19 cellular contexts compared by ENCODE assay signal in genomic region chr3:38549957-38550840, GRCh38. TPM values are rescaled to one million over a fixed set of nuclear protein-coding genes. Genes with fewer than 3 reads are reported as not detected.
DNase-seq lines count a peak whose midpoint lies in the region; ATAC-seq, FAIRE-seq and TF ChIP-seq lines count a peak whose summit lies in the region.
"Had no signal": no experiment of that assay in that cellular context is flagged by ENCODE, and none has a peak within 500 bp of the region (broad histone marks: within the 10 kb centered on the region; RNA-seq: fewer than 3 reads in every experiment).

No MANE protein-coding gene starts in this region.

- H3K23me2 ChIP-seq in H9 (ENCODE audit: insufficient read length, low read depth, low read length, poor library complexity, severe bottlenecking), result no peaks in the 10 kb centered on the region

- H3K23ac ChIP-seq in H9 (ENCODE audit: insufficient read length, low read depth, low read length), result no peak overlapping the region

- TF ChIP-seq CTCF in H9 (conservative IDR thresholded peaks at IDR 0.05) (no peak), endothelial cell of umbilical vein (IDR thresholded peaks at IDR 0.05; ENCODE audit: extremely low read depth in 1 of 2, insufficient read depth in 1 of 2, low read depth in 1 of 2, low read length in 2 of 2) (no peak), spleen (IDR thresholded peaks at IDR 0.05 in 8 of 11, conservative IDR thresholded peaks at IDR 0.05 in 3 of 11) (no peak)

- H2BK120ac ChIP-seq in H9 (ENCODE audit: low read depth, low read length, poor library complexity, severe bottlenecking), result no peak overlapping the region

- intact Hi-C loops in activated CD4-positive, alpha-beta T cell treated with anti-CD3 and anti-CD28 coated beads for 36 hours (cut with DNase I, micrococcal nuclease), result no loop called here
- intact Hi-C loops in endothelial cell of umbilical vein (cut with micrococcal nuclease), result no loop called here
- intact Hi-C loops in spleen (cut with DNase I; ENCODE audit: low total_unique reads), result no loop called here

- H4K91ac ChIP-seq in H9 (ENCODE audit: insufficient read length, low read depth, low read length), result no peak overlapping the region

- H3K27me3 Mint-ChIP-seq in activated CD4-positive, alpha-beta T cell treated with anti-CD3 and anti-CD28 coated beads, Interleukin-2, amount 10 ng/mL, durations not matched to agents 7 days and 5 days, result peaks cover 2% of the 10 kb centered on the region
- no peaks in the 10 kb centered on the region for H3K27me3 Mint-ChIP-seq in activated CD4-positive, alpha-beta T cell treated with anti-CD3 and anti-CD28 coated beads for 36 hours
- peaks cover 6% of the 10 kb centered on the region for H3K27me3 Mint-ChIP-seq in H9 (ENCODE audit: low read depth)

- no peak overlapping the region for H3T11ph ChIP-seq in H9 (ENCODE audit: low read length)

- H2AFZ ChIP-seq in H9 (ENCODE audit: low read length) (no peak overlapping the region), endothelial cell of umbilical vein (ENCODE audit: low read depth, low read length) (no peak overlapping the region)
- H2AFZ ChIP-seq: PC-9 had no signal

- no peak overlapping the region for H3K56ac ChIP-seq in H9 (ENCODE audit: insufficient read length, low read depth, low read length)

- no peak overlapping the region for H2BK5ac ChIP-seq in H9 (ENCODE audit: insufficient read length, low read length)

- no peak overlapping the region for H4K8ac ChIP-seq in H9 (replicated peaks; ENCODE audit: insufficient read length, low read depth, low read length)

- no peak for TF ChIP-seq POLR2A in endothelial cell of umbilical vein (IDR thresholded peaks at IDR 0.05; ENCODE audit: low read depth, low read length)
- TF ChIP-seq POLR2A in spleen (IDR thresholded peaks at IDR 0.05), result no peak

- no peaks in the 10 kb centered on the region for H3K9me3 ChIP-seq in H9 (ENCODE audit: control insufficient read depth, low read depth, low read length)
- no peaks in the 10 kb centered on the region for H3K9me3 ChIP-seq in endothelial cell of umbilical vein (replicated peaks; ENCODE audit: control insufficient read depth, insufficient read depth, low read length)
- H3K9me3 ChIP-seq in spleen, result peaks cover 0 to 14% (median 5%) of the 10 kb centered on the region in 8 donors
- H3K9me3 ChIP-seq: MG63 had no signal

- no peak for FAIRE-seq in endothelial cell of umbilical vein (lab: Jason Lieb, UNC)
- FAIRE-seq: GM18507 had no signal

- in situ Hi-C loops in ACHN (cut with HindIII; ENCODE audit: low pct_ligation_motif_present, low pct_unique_long_range_greater_than_20kb, low sequenced_read_pairs), result no loop called here

- no peak overlapping the region for H3K18ac ChIP-seq in H9 (ENCODE audit: insufficient read length, low read depth, low read length)

- H3K79me1 ChIP-seq in H9 (ENCODE audit: insufficient read depth, low read depth, low read length, poor library complexity, severe bottlenecking), result no peaks in the 10 kb centered on the region

- no peak overlapping the region for H3K4me3 Mint-ChIP-seq in activated CD4-positive, alpha-beta T cell treated with anti-CD3 and anti-CD28 coated beads, Interleukin-2, amount 10 ng/mL, durations not matched to agents 7 days and 5 days
- no peak overlapping the region for H3K4me3 Mint-ChIP-seq in activated CD4-positive, alpha-beta T cell treated with anti-CD3 and anti-CD28 coated beads for 36 hours
- no peak overlapping the region for H3K4me3 Mint-ChIP-seq in H9
- H3K4me3 Mint-ChIP-seq: CD8-positive, alpha-beta T cell had no signal

- no CpG with 5 or more reads among the region's 33 CpGs for WGBS in H9 (ENCODE audit: extremely low coverage, insufficient read length, low lambda C conversion rate)
- 92 to 97% (median 94%) methylated on average over 31 to 33 of the region's 33 CpGs for WGBS in spleen, 5 donors

- no peak overlapping the region for H2BK20ac ChIP-seq in H9 (ENCODE audit: low read depth, low read length, poor library complexity, severe bottlenecking)

- no peak overlapping the region for H3K27ac Mint-ChIP-seq in activated CD4-positive, alpha-beta T cell treated with anti-CD3 and anti-CD28 coated beads, Interleukin-2, amount 10 ng/mL, durations not matched to agents 7 days and 5 days
- no peak overlapping the region for H3K27ac Mint-ChIP-seq in activated CD4-positive, alpha-beta T cell treated with anti-CD3 and anti-CD28 coated beads for 36 hours
- no peak overlapping the region for H3K27ac Mint-ChIP-seq in H9
- H3K27ac Mint-ChIP-seq: CD8-positive, alpha-beta T cell had no signal

- H3K4ac ChIP-seq in H9 (ENCODE audit: low read depth, low read length), result no peak overlapping the region

- H3K4me3 ChIP-seq in endothelial cell of umbilical vein (replicated peaks in 1 of 3; ENCODE audit: insufficient read depth in 1 of 3, low read depth in 1 of 3, low read length in 3 of 3) (no peak overlapping the region), spleen (no peak overlapping the region)
- H3K4me3 ChIP-seq: MG63, PC-9 had no signal

- H3K27ac ChIP-seq in H9 (ENCODE audit: insufficient read length, low read depth, low read length) (no peak overlapping the region), endothelial cell of umbilical vein (ENCODE audit: insufficient read depth, low read depth, low read length) (no peak overlapping the region), spleen (no peak overlapping the region)
- H3K27ac ChIP-seq: 22Rv1, PC-9 had no signal

- H2AK5ac ChIP-seq in H9 (ENCODE audit: insufficient read length, low read length), result no peak overlapping the region

- no peak overlapping the region for H4K5ac ChIP-seq in H9 (ENCODE audit: insufficient read length, low read depth, low read length)

- H4K20me1 ChIP-seq in H9 (ENCODE audit: control insufficient read depth, insufficient read depth, insufficient read length) (no peaks in the 10 kb centered on the region), endothelial cell of umbilical vein (replicated peaks; ENCODE audit: control insufficient read depth, extremely low read depth, insufficient read depth, low read length) (no peaks in the 10 kb centered on the region)

- POLR2A ChIA-PET in activated CD4-positive, alpha-beta T cell treated with anti-CD3 and anti-CD28 coated beads, Interleukin-2, amount 10 ng/mL, durations not matched to agents 7 days and 5 days (lab: Charles Lee), result no interaction called here
- POLR2A ChIA-PET in activated CD4-positive, alpha-beta T cell treated with anti-CD3 and anti-CD28 coated beads for 36 hours (lab: Charles Lee), result no interaction called here
- POLR2A ChIA-PET in endothelial cell of umbilical vein (lab: Charles Lee), result no interaction called here

- no peak overlapping the region for H3K4me2 ChIP-seq in H9 (ENCODE audit: insufficient read depth, insufficient read length, low read length)
- H3K4me2 ChIP-seq in endothelial cell of umbilical vein (ENCODE audit: insufficient read depth, low read length), result no peak overlapping the region
- H3K4me2 ChIP-seq: PC-9 had no signal

- no peaks in the 10 kb centered on the region; the same call in 1 of the 2 replicates for H3K4me1 ChIP-seq in H9 (ENCODE audit: insufficient read depth, low read length)
- no peaks in the 10 kb centered on the region for H3K4me1 ChIP-seq in endothelial cell of umbilical vein (ENCODE audit: control insufficient read depth, extremely low read depth, insufficient read depth, low read length)
- no peaks in the 10 kb centered on the region for H3K4me1 ChIP-seq in spleen

- no peak overlapping the region for H3K9ac ChIP-seq in H9 (ENCODE audit: extremely low read depth, insufficient read length, low read length)
- H3K9ac ChIP-seq in endothelial cell of umbilical vein (replicated peaks; ENCODE audit: extremely low read depth, insufficient read depth, low read length), result no peak overlapping the region

- no peaks in the 10 kb centered on the region for H3K36me3 ChIP-seq in endothelial cell of umbilical vein (ENCODE audit: control insufficient read depth in 2 of 2, extremely low read depth in 1 of 2, insufficient read depth in 2 of 2, low read length in 2 of 2)
- peaks cover 0 to 10% (median 0%) of the 10 kb centered on the region in 6 donors for H3K36me3 ChIP-seq in spleen
- H3K36me3 ChIP-seq: MG63 had no signal

- peak; percentile 1 for DNase-seq in activated CD4-positive, alpha-beta T cell treated with anti-CD3 and anti-CD28 coated beads, Interleukin-2, amount 10 ng/mL, durations not matched to agents 7 days and 5 days
- no peak for DNase-seq in activated CD4-positive, alpha-beta T cell treated with anti-CD3 and anti-CD28 coated beads for 36 hours
- DNase-seq in H9 (peak; percentile 6), endothelial cell of umbilical vein (ENCODE audit: low read depth, low spot score) (no peak), spleen (peak; percentile 59), ACHN (no peak), GDM1 (lab: John Stamatoyannopoulos, UW) (no peak)
- DNase-seq: DMS79 treated with DMSO at 0.1 percent for 48 hours, HCEC 1CT, Karpas-422, MG63, NCI-H1092 treated with DMSO at 0.1 percent for 48 hours, NCI-H510A treated with DMSO at 0.1 percent for 48 hours, NCI-H82, PC-9 had no signal

- BruUV-seq in endothelial cell of umbilical vein (replicated peaks; lab: Mats Ljungman, UMichigan), result TSS peak; percentile 9

- H3K36me3 Mint-ChIP-seq in activated CD4-positive, alpha-beta T cell treated with anti-CD3 and anti-CD28 coated beads, Interleukin-2, amount 10 ng/mL, durations not matched to agents 7 days and 5 days (ENCODE audit: low read depth), result no peaks in the 10 kb centered on the region
- H3K36me3 Mint-ChIP-seq in activated CD4-positive, alpha-beta T cell treated with anti-CD3 and anti-CD28 coated beads for 36 hours (ENCODE audit: low read depth), result no peaks in the 10 kb centered on the region
- H3K36me3 Mint-ChIP-seq in H9 (ENCODE audit: insufficient read depth in 1 of 3, low read depth in 3 of 3), result peaks cover 13 to 28% (median 26%) of the 10 kb centered on the region in 3 experiments
- H3K36me3 Mint-ChIP-seq: CD8-positive, alpha-beta T cell had no signal

- no peaks in the 10 kb centered on the region for H3K9me3 Mint-ChIP-seq in activated CD4-positive, alpha-beta T cell treated with anti-CD3 and anti-CD28 coated beads, Interleukin-2, amount 10 ng/mL, durations not matched to agents 7 days and 5 days
- no peaks in the 10 kb centered on the region for H3K9me3 Mint-ChIP-seq in activated CD4-positive, alpha-beta T cell treated with anti-CD3 and anti-CD28 coated beads for 36 hours (ENCODE audit: low read depth)
- H3K9me3 Mint-ChIP-seq in H9, result peaks cover 3 to 4% of the 10 kb centered on the region in 2 experiments; a peak in 2 of 5 replicates

- H2BK15ac ChIP-seq in H9 (ENCODE audit: low read depth, low read length), result no peak overlapping the region

- dilution Hi-C loops in endothelial cell of umbilical vein (cut with MboI; ENCODE audit: extremely low pct_ligation_motif_present, low sequenced_read_pairs), result no loop called here

- no peak for ATAC-seq in activated CD4-positive, alpha-beta T cell treated with anti-CD3 and anti-CD28 coated beads for 36 hours
- ATAC-seq in GM21447 (IDR thresholded peaks at IDR 0.05; ENCODE audit: unreplicated experiment), result no peak
- ATAC-seq: CD8-positive, alpha-beta T cell had no signal

- H3K27me3 ChIP-seq in H9 (ENCODE audit: insufficient read depth, low read length) (no peaks in the 10 kb centered on the region), endothelial cell of umbilical vein (ENCODE audit: control insufficient read depth in 2 of 2, insufficient read depth in 2 of 2, low read length in 2 of 2) (no peaks in the 10 kb centered on the region), spleen (replicated peaks in 1 of 7) (no peaks in the 10 kb centered on the region)
- H3K27me3 ChIP-seq: MG63 had no signal

- H2BK12ac ChIP-seq in H9 (ENCODE audit: insufficient read length, low read depth, low read length), result no peak overlapping the region

- no peak overlapping the region for H3K14ac ChIP-seq in H9 (ENCODE audit: insufficient read depth, low read length)

- peaks cover 4% of the 10 kb centered on the region for H3K4me1 Mint-ChIP-seq in activated CD4-positive, alpha-beta T cell treated with anti-CD3 and anti-CD28 coated beads, Interleukin-2, amount 10 ng/mL, durations not matched to agents 7 days and 5 days
- H3K4me1 Mint-ChIP-seq in activated CD4-positive, alpha-beta T cell treated with anti-CD3 and anti-CD28 coated beads for 36 hours, result no peaks in the 10 kb centered on the region
- H3K4me1 Mint-ChIP-seq in H9, result peaks cover 17 to 18% of the 10 kb centered on the region in 2 experiments

- no peaks in the 10 kb centered on the region for H3K9me1 ChIP-seq in endothelial cell of umbilical vein (replicated peaks; ENCODE audit: control insufficient read depth, extremely low read depth, insufficient read depth, low read length)

- CTCF ChIA-PET in activated CD4-positive, alpha-beta T cell treated with anti-CD3 and anti-CD28 coated beads, Interleukin-2, amount 10 ng/mL, durations not matched to agents 7 days and 5 days (lab: Charles Lee), result no interaction called here
- CTCF ChIA-PET in activated CD4-positive, alpha-beta T cell treated with anti-CD3 and anti-CD28 coated beads for 36 hours (lab: Charles Lee), result no interaction called here
- CTCF ChIA-PET in endothelial cell of umbilical vein (lab: Charles Lee), result no interaction called here

- no peaks in the 10 kb centered on the region for H3K79me2 ChIP-seq in H9 (ENCODE audit: insufficient read depth, low read length)
- H3K79me2 ChIP-seq in endothelial cell of umbilical vein (ENCODE audit: control insufficient read depth, insufficient read depth, low read length), result no peaks in the 10 kb centered on the region

RNA-seq across cellular contexts. Expression of gene EXOG, which starts 54.1 kb away (rescaled TPM):
- 10 to 100 TPM; 25.5 to 28.1 TPM for total RNA-seq in activated CD4-positive, alpha-beta T cell treated with anti-CD3 and anti-CD28 coated beads, Interleukin-2, amount 10 ng/mL, durations not matched to agents 7 days and 5 days
- 10 to 100 TPM; 13.0 to 14.9 TPM for total RNA-seq in activated CD4-positive, alpha-beta T cell treated with anti-CD3 and anti-CD28 coated beads for 36 hours
- total RNA-seq in H9 (2021) (14.1 and 15.0 TPM in 2 replicates), endothelial cell of umbilical vein (21.8 and 21.9 TPM in 2 replicates), spleen (10 to 100 TPM; 16.9 to 20.9 (median 19.2) TPM)
- polyA plus RNA-seq in endothelial cell of umbilical vein (8.5 and 10.8 TPM in 2 replicates), spleen (1 to 10 TPM; 3.9 to 8.6 (median 8.2) TPM)
- 8.4 and 10.2 TPM in 2 replicates for polyA plus RNA-seq in endothelial cell of umbilical vein (2011; cell fraction: cytosol; rRNA removed)
- 32.8 and 46.6 TPM in 2 replicates for polyA plus RNA-seq in endothelial cell of umbilical vein (2011; cell fraction: nucleus; rRNA removed)
- polyA plus RNA-seq in endothelial cell of umbilical vein (2012), result 11.3 and 16.2 TPM in 2 replicates
- polyA minus RNA-seq in endothelial cell of umbilical vein, result 11.0 and 12.1 TPM in 2 replicates
- polyA minus RNA-seq in endothelial cell of umbilical vein (2011; cell fraction: cytosol; rRNA and poly(A)+ RNA removed), result 4.0 TPM
- 22.2 and 35.2 TPM in 2 replicates for polyA minus RNA-seq in endothelial cell of umbilical vein (2011; cell fraction: nucleus; rRNA and poly(A)+ RNA removed)

Comparison
In these comparisons a context has a peak if more than half of its experiments do, and no peak if none do; other contexts are left out.
1. DNase-seq: peak in activated CD4-positive, alpha-beta T cell treated with anti-CD3 and anti-CD28 coated beads, Interleukin-2, amount 10 ng/mL, durations not matched to agents 7 days and 5 days (single experiment), H9 (single experiment) and spleen (single experiment); none in activated CD4-positive, alpha-beta T cell treated with anti-CD3 and anti-CD28 coated beads for 36 hours (single experiment), endothelial cell of umbilical vein (single experiment), ACHN (single experiment) and GDM1 (single experiment).